Comparison of ENCODE assay signal across 1 cellular context in genomic region chr15:67857220-67857619, GRCh38.
A peak's percentile ranks its signal among the peaks of the same experiment; 100 is the strongest.
TF ChIP-seq lines count a peak whose summit lies in the region.

No MANE protein-coding gene starts in this region.

TF ChIP-seq in GM12878, 131 proteins besides CTCF, POLR2A, EP300 and RAD21:
- peak; percentile 63 for TF ChIP-seq PKNOX1 (IDR thresholded peaks at IDR 0.05)
- TF ChIP-seq HDGF (IDR thresholded peaks at IDR 0.05) = no peak
- TF ChIP-seq PBX3 (IDR thresholded peaks at IDR 0.05; ENCODE audit: insufficient replicate concordance, low read depth, low read length) = peak; percentile 34
